ENCODE assay signal across 8 cellular contexts in the genomic region with DNA sequence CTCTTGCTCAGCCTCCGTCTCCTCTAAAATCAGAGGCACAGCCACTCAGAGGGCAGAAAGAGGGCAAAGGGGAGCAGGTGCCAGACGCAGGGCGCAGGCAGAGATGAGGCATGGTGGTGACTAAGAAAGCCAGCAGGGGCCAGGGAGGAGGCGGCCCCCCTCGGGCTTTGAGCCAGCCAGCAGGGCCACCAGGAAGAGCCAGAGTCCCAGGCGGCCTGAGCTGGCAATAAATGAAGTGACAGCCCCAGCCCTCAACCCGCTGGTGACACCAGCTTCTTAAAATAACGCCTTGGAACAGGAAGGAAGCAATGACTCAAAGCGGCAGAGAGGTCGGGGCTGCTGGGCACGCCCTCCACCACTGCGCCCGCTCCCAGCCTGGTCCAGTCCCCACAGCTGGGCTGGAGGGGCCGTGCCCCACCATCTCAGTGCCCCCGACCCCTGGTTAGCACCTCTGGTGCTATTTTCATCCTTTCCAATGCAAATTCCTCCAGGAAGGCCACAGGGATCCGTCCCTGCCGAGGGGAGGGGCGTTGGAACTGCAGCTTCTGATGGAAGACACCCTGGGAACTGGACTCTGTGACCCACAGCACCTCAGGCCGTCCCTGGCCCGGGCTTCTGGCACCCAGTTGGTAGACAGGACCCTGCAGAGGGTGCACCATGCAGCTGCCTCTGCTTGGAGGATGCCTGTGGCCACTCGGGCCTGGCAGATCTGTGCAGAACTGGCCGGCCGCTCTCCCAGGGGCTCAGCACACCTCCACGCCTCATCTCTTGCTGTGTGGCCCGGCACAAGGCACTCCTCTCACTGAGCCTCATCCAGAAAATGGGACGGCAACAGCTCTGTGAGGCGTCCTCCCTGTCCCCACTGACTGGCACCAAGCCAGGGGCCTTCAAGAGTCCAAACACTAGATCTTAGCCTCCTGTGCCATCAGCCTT.
A peak's percentile ranks its signal among the peaks of the same experiment; 100 is the strongest.
DNase-seq lines count a peak whose midpoint lies in the region; ATAC-seq lines count a peak whose summit lies in the region.

No MANE protein-coding gene starts in this region.

- no peaks in the 10 kb centered on the region for H3K9me3 Mint-ChIP-seq in T-helper 2 cell treated with Interferon-gamma antibody and Interleukin-4, amounts not matched to agents 5 μg/mL and 100 μg/mL, for 36 hours

- peak overlapping the region; percentile 90 for H3K27ac Mint-ChIP-seq in T-helper 2 cell treated with Interferon-gamma antibody and Interleukin-4, amounts not matched to agents 5 μg/mL and 100 μg/mL, for 36 hours

- ATAC-seq in GM19397 (IDR thresholded peaks at IDR 0.05; ENCODE audit: unreplicated experiment) (peak; percentile 66), HG03469 (IDR thresholded peaks at IDR 0.05; ENCODE audit: unreplicated experiment) (peak; percentile 54)

- no peaks in the 10 kb centered on the region; a peak in 1 of 22 replicates for H3K27me3 ChIP-seq in BLaER1 treated with 17β-estradiol and CSF1 and Interleukin-3, amounts not matched to agents 10 nM and 100 nM

- peaks cover 33% of the 10 kb centered on the region for H3K4me1 Mint-ChIP-seq in T-helper 2 cell treated with Interferon-gamma antibody and Interleukin-4, amounts not matched to agents 5 μg/mL and 100 μg/mL, for 36 hours (ENCODE audit: low read depth)

- no peaks in the 10 kb centered on the region for H3K27me3 Mint-ChIP-seq in T-helper 2 cell treated with Interferon-gamma antibody and Interleukin-4, amounts not matched to agents 5 μg/mL and 100 μg/mL, for 36 hours (ENCODE audit: low read depth)

- peak overlapping the region; percentile 48 to 78 (median 67); a peak in 21 of 22 replicates for H3K9ac ChIP-seq in BLaER1 treated with 17β-estradiol and CSF1 and Interleukin-3, amounts not matched to agents 10 nM and 100 nM

- DNase-seq in T-helper 2 cell treated with Interferon-gamma antibody and Interleukin-4, amounts not matched to agents 5 μg/mL and 100 μg/mL, for 36 hours (ENCODE audit: low spot score): peak; percentile 86
- DNase-seq in islet precursor cell (peak; percentile 80), DMS153 (lab: John Stamatoyannopoulos, UW) (no peak)
- DNase-seq in stimulated activated CD4-positive, alpha-beta T cell treated with anti-CD3 and anti-CD28 coated beads, Interleukin-4, amount 100 ng/mL, for 24 hours: peak; percentile 82

- peaks cover under 1 to 47% (median 16%) of the 10 kb centered on the region in 11 experiments; a peak in 18 of 22 replicates for H3K36me3 ChIP-seq in BLaER1 treated with 17β-estradiol and CSF1 and Interleukin-3, amounts not matched to agents 10 nM and 100 nM

- peak overlapping the region; percentile 45 to 87 (median 78) for H3K27ac ChIP-seq in BLaER1 treated with 17β-estradiol and CSF1 and Interleukin-3, amounts not matched to agents 10 nM and 100 nM
- H3K27ac ChIP-seq in angular gyrus (ENCODE audit: low read depth, low read length): peak overlapping the region; percentile 74

- peak overlapping the region; percentile 95 to 100 (median 98) for H3K4me2 ChIP-seq in BLaER1 treated with 17β-estradiol and CSF1 and Interleukin-3, amounts not matched to agents 10 nM and 100 nM

- peaks cover 84 to 99% (median 97%) of the 10 kb centered on the region in 10 experiments for H3K4me1 ChIP-seq in BLaER1 treated with 17β-estradiol and CSF1 and Interleukin-3, amounts not matched to agents 10 nM and 100 nM

- H3K4me3 Mint-ChIP-seq in T-helper 2 cell treated with Interferon-gamma antibody and Interleukin-4, amounts not matched to agents 5 μg/mL and 100 μg/mL, for 36 hours: peak overlapping the region; percentile 74

- H3K4me3 ChIP-seq in BLaER1 treated with 17β-estradiol and CSF1 and Interleukin-3, amounts not matched to agents 10 nM and 100 nM: peak overlapping the region; percentile 18 to 64 (median 48)

- H3K9me3 ChIP-seq in BLaER1 treated with 17β-estradiol and CSF1 and Interleukin-3, amounts not matched to agents 10 nM and 100 nM (replicated peaks in 1 of 11): no peaks in the 10 kb centered on the region

- H3K36me3 Mint-ChIP-seq in T-helper 2 cell treated with Interferon-gamma antibody and Interleukin-4, amounts not matched to agents 5 μg/mL and 100 μg/mL, for 36 hours (ENCODE audit: low read depth): peaks cover 20% of the 10 kb centered on the region

- H4K20me1 ChIP-seq in BLaER1 treated with 17β-estradiol and CSF1 and Interleukin-3, amounts not matched to agents 10 nM and 100 nM: peaks cover 87 to 99% (median 94%) of the 10 kb centered on the region in 11 experiments
